ENCODE assay signal across 8 cellular contexts in genomic region chr11:11243790-11244469, GRCh38.
DNase-seq lines count a peak whose midpoint lies in the region; ATAC-seq and TF ChIP-seq lines count a peak whose summit lies in the region.

No MANE protein-coding gene starts in this region.

- H3K36me3 Mint-ChIP-seq in CD14-positive monocyte = no peaks in the 10 kb centered on the region

- intact Hi-C loops in CD14-positive monocyte (cut with micrococcal nuclease) = no loop called here

- H3K27ac ChIP-seq in muscle layer of duodenum (ENCODE audit: low read length) = peak overlapping the region; percentile 75

- H3K27ac Mint-ChIP-seq in CD14-positive monocyte = peak overlapping the region in 1 of 7 donors; percentile 25

- H3K4me3 ChIP-seq in muscle layer of duodenum (ENCODE audit: low read depth in 1 of 2, low read length in 2 of 2) = peak overlapping the region in 1 of 2 donors; percentile 5
- no peak overlapping the region for H3K4me3 ChIP-seq in foreskin fibroblast (ENCODE audit: low read depth in 1 of 2, low read length in 2 of 2)

- H3K27me3 ChIP-seq in muscle layer of duodenum (ENCODE audit: low read depth, low read length) = no peaks in the 10 kb centered on the region

- peaks cover 15 to 39% of the 10 kb centered on the region in 2 donors for H3K4me1 ChIP-seq in muscle layer of duodenum (ENCODE audit: control insufficient read depth in 1 of 2, insufficient read depth in 2 of 2, low read length in 2 of 2)

- no peaks in the 10 kb centered on the region for H3K36me3 ChIP-seq in muscle layer of duodenum (ENCODE audit: control insufficient read depth in 1 of 2, insufficient read depth in 2 of 2, low read length in 2 of 2)

- peaks cover 0 to 7% (median 5%) of the 10 kb centered on the region in 7 donors for H3K9me3 Mint-ChIP-seq in CD14-positive monocyte

- DNase-seq in Daoy (ENCODE audit: low read depth) = peak; percentile 43
- peak; percentile 35 for DNase-seq in NOMO-1 treated with DMSO at 0.1 percent for 48 hours (lab: John Stamatoyannopoulos, UW; ENCODE audit: unreplicated experiment)
- DNase-seq in dermis blood vessel endothelial cell = peak; percentile 81
- DNase-seq in CD14-positive monocyte (ENCODE audit: low spot score) = no peak
- no peak for DNase-seq in foreskin fibroblast
- no peak for DNase-seq in SHP77 (lab: John Stamatoyannopoulos, UW)

- H3K27me3 Mint-ChIP-seq in CD14-positive monocyte (ENCODE audit: low read depth in 3 of 3) = peaks cover 0 to 5% (median 2%) of the 10 kb centered on the region in 3 donors

- TF ChIP-seq CTCF in CD14-positive monocyte (IDR thresholded peaks at IDR 0.05) = no peak
- no peak for TF ChIP-seq CTCF in foreskin fibroblast (IDR thresholded peaks at IDR 0.05; ENCODE audit: low read depth, low read length)

- ATAC-seq in GM21786 (IDR thresholded peaks at IDR 0.05; ENCODE audit: unreplicated experiment) = peak; percentile 64

- no peaks in the 10 kb centered on the region for H3K9me3 ChIP-seq in muscle layer of duodenum (ENCODE audit: control insufficient read depth in 1 of 2, low read length in 2 of 2)

- no peak overlapping the region for H3K4me3 Mint-ChIP-seq in CD14-positive monocyte

- no peaks in the 10 kb centered on the region for H3K4me1 Mint-ChIP-seq in CD14-positive monocyte

Comparison
In these comparisons a context has a peak if more than half of its experiments do, and no peak if none do; other contexts are left out.
1. DNase-seq: peak in Daoy (single experiment), NOMO-1 treated with DMSO at 0.1 percent for 48 hours (single experiment) and dermis blood vessel endothelial cell (single experiment); none in CD14-positive monocyte (single experiment), foreskin fibroblast (0 of 2) and SHP77 (0 of 2).